ENCODE assay signal across 8 cellular contexts in genomic region chr20:49045440-49046086, GRCh38. TPM values are rescaled to one million over a fixed set of nuclear protein-coding genes. Genes with fewer than 3 reads are reported as not detected.
A peak's percentile ranks its signal among the peaks of the same experiment; 100 is the strongest.
DNase-seq lines count a peak whose midpoint lies in the region; ATAC-seq, FAIRE-seq and TF ChIP-seq lines count a peak whose summit lies in the region.

No MANE protein-coding gene starts in this region.

- peaks cover 21 to 43% (median 32%) of the 10 kb centered on the region in 4 donors for H3K4me1 Mint-ChIP-seq in CD4-positive, alpha-beta memory T cell
- peaks cover 31% of the 10 kb centered on the region for H3K4me1 Mint-ChIP-seq in nephron progenitor cell

- H3K27ac Mint-ChIP-seq in CD4-positive, alpha-beta memory T cell: peak overlapping the region; percentile 98 to 99 (median 99)
- H3K27ac Mint-ChIP-seq in nephron progenitor cell: peak overlapping the region; percentile 99

- peak in 1 of 5 donors; percentile 53 for DNase-seq in CD4-positive, alpha-beta memory T cell
- DNase-seq in T-helper 2 cell (peak in 3 of 5 experiments; percentile 1 to 61 (median 9)), esophagus muscularis mucosa (ENCODE audit: extremely low spot score) (no peak), nephron progenitor cell (peak; percentile 14), SHP77 treated with DMSO at 0.1 percent for 48 hours (lab: John Stamatoyannopoulos, UW) (no peak), D721Med (ENCODE audit: insufficient read length, low spot score) (no peak)

- POLR2A ChIA-PET in CD4-positive, alpha-beta memory T cell (lab: Charles Lee; ENCODE audit: partially characterized antibody): interaction anchor here (1.0 to 2.7 kb wide), 10 partner anchors 8 to 1689 kb away, joined by 3 to 28 read pairs (median 6); partner anchors contain the start of genes ARFGEF2, DDX27, ZMYND8 and ZNFX1
- POLR2A ChIA-PET in HEK293 (lab: Yijun Ruan, JAX): interaction anchor here (0.5 to 2.0 kb wide), 8 partner anchors 8 to 172 kb away, joined by 3 to 22 read pairs (median 4); no protein-coding TSS in a partner anchor

- no peaks in the 10 kb centered on the region for H3K9me3 ChIP-seq in CD4-positive, alpha-beta memory T cell (ENCODE audit: control insufficient read depth in 1 of 2, low read length in 2 of 2)
- H3K9me3 ChIP-seq in HEK293 (ENCODE audit: control insufficient read depth, insufficient read depth, low read depth, low read length) (no peaks in the 10 kb centered on the region), esophagus muscularis mucosa (no peaks in the 10 kb centered on the region)

- no peak for FAIRE-seq in D721Med (lab: Jason Lieb, UNC)

- ATAC-seq in GM18505 (IDR thresholded peaks at IDR 0.05; ENCODE audit: unreplicated experiment): no peak

- H3K4me1 ChIP-seq in CD4-positive, alpha-beta memory T cell (ENCODE audit: insufficient read depth, low read length): peaks cover 40% of the 10 kb centered on the region
- H3K4me1 ChIP-seq in HEK293 (ENCODE audit: control insufficient read depth, insufficient read depth, low read length) (no peaks in the 10 kb centered on the region; the same call in 1 of the 2 replicates), esophagus muscularis mucosa (peaks cover 16 to 30% (median 24%) of the 10 kb centered on the region in 4 donors)

- no peaks in the 10 kb centered on the region for H3K9me3 Mint-ChIP-seq in CD4-positive, alpha-beta memory T cell
- H3K9me3 Mint-ChIP-seq in nephron progenitor cell: peaks cover 14% of the 10 kb centered on the region

- no peak for TF ChIP-seq POLR2A in esophagus muscularis mucosa (IDR thresholded peaks at IDR 0.05; ENCODE audit: low read depth)
- TF ChIP-seq POLR2A in GM18505 (IDR thresholded peaks at IDR 0.05; ENCODE audit: borderline replicate concordance, extremely low read depth, insufficient read depth, insufficient read length): no peak

- peaks cover 5 to 18% of the 10 kb centered on the region in 2 donors for H3K36me3 Mint-ChIP-seq in CD4-positive, alpha-beta memory T cell
- H3K36me3 Mint-ChIP-seq in nephron progenitor cell (ENCODE audit: low read depth): peaks cover 22% of the 10 kb centered on the region

- WGBS in esophagus muscularis mucosa: 13% methylated on average over 8 of the region's 12 CpGs

- intact Hi-C loops in CD4-positive, alpha-beta memory T cell (cut with micrococcal nuclease): loop anchor here (1.0 to 10.0 kb wide), 7 partner anchors 124 to 1541 kb away; partner anchors contain the start of genes ARFGEF2, DDX27, NCOA3 and PREX1
- intact Hi-C loops in esophagus muscularis mucosa (cut with DNase I): loop anchor here (2.0 kb wide), 1 partner anchor 17 kb away; no protein-coding TSS in a partner anchor

- CTCF ChIA-PET in CD4-positive, alpha-beta memory T cell (lab: Charles Lee; ENCODE audit: partially characterized antibody): interaction anchor here (0.6 to 1.2 kb wide), 2 partner anchors 9 to 13 kb away, joined by 3 to 4 read pairs; no protein-coding TSS in a partner anchor
- CTCF ChIA-PET in HEK293 (lab: Yijun Ruan, JAX): interaction anchor here (0.7 to 0.9 kb wide), 2 partner anchors 60 to 172 kb away, joined by 3 read pairs; no protein-coding TSS in a partner anchor

- no peak for TF ChIP-seq EP300 in esophagus muscularis mucosa (IDR thresholded peaks at IDR 0.05)

- no peaks in the 10 kb centered on the region for H3K27me3 ChIP-seq in CD4-positive, alpha-beta memory T cell (ENCODE audit: insufficient read depth, low read length)
- no peaks in the 10 kb centered on the region for H3K27me3 ChIP-seq in esophagus muscularis mucosa

- peak overlapping the region; percentile 87 for H3K27ac ChIP-seq in CD4-positive, alpha-beta memory T cell (ENCODE audit: low read depth, low read length)
- H3K27ac ChIP-seq in HEK293 (ENCODE audit: extremely low read depth, low read depth, low read length) (no peak overlapping the region), esophagus muscularis mucosa (replicated peaks in 1 of 4) (peak overlapping the region; percentile 92 to 100 (median 96))

- no peaks in the 10 kb centered on the region for H3K36me3 ChIP-seq in CD4-positive, alpha-beta memory T cell (ENCODE audit: insufficient read depth, low read length)
- peaks cover 8 to 28% of the 10 kb centered on the region in 2 experiments; a peak in 2 of 3 replicates for H3K36me3 ChIP-seq in HEK293 (ENCODE audit: control insufficient read depth in 2 of 2, insufficient read depth in 1 of 2, low read length in 2 of 2)
- H3K36me3 ChIP-seq in esophagus muscularis mucosa: no peaks in the 10 kb centered on the region

- H3K4me3 ChIP-seq in CD4-positive, alpha-beta memory T cell (ENCODE audit: low read length in 2 of 2): peak overlapping the region; percentile 99 to 100
- H3K4me3 ChIP-seq in HEK293 (ENCODE audit: low read depth, low read length) (peak overlapping the region; percentile 34), esophagus muscularis mucosa (peak overlapping the region; percentile 88 to 100 (median 92))

- peak overlapping the region; percentile 97 to 99 (median 98) for H3K4me3 Mint-ChIP-seq in CD4-positive, alpha-beta memory T cell
- peak overlapping the region; percentile 98 for H3K4me3 Mint-ChIP-seq in nephron progenitor cell

- TF ChIP-seq CTCF in HEK293 (tag by site-specific recombination; IDR thresholded peaks at IDR 0.05) (no peak), esophagus muscularis mucosa (IDR thresholded peaks at IDR 0.05) (no peak), nephron progenitor cell (IDR thresholded peaks at IDR 0.05) (no peak), D721Med (IDR thresholded peaks at IDR 0.05; ENCODE audit: insufficient read depth, missing control alignments) (no peak)

- no peaks in the 10 kb centered on the region for H3K27me3 Mint-ChIP-seq in CD4-positive, alpha-beta memory T cell
- no peaks in the 10 kb centered on the region for H3K27me3 Mint-ChIP-seq in nephron progenitor cell (ENCODE audit: low read depth, poor library complexity)

TF ChIP-seq in HEK293, 187 proteins besides CTCF, POLR2A, EP300 and RAD21 (continues in another document):
- TF ChIP-seq ZNF157 (tag by site-specific recombination; IDR thresholded peaks at IDR 0.05) (no peak), ZNF133 (tag by site-specific recombination; IDR thresholded peaks at IDR 0.05) (no peak), ZNF302 (tag by site-specific recombination; IDR thresholded peaks at IDR 0.05; ENCODE audit: low read depth) (no peak), TRIM28 (IDR thresholded peaks at IDR 0.05; ENCODE audit: borderline replicate concordance, low read length) (no peak), HIC1 (tag by site-specific recombination; IDR thresholded peaks at IDR 0.05) (peak; percentile 47; the same call in 1 of the 2 replicates), ZBTB10 (tag by site-specific recombination; IDR thresholded peaks at IDR 0.05) (0 out of 2 replicates have a peak, but pooled peaks have one; percentile 23), ZNF843 (tag by site-specific recombination; IDR thresholded peaks at IDR 0.05) (no peak), ZNF248 (tag by site-specific recombination; IDR thresholded peaks at IDR 0.05) (no peak), ZNF777 (tag by site-specific recombination; IDR thresholded peaks at IDR 0.05; ENCODE audit: borderline replicate concordance) (no peak), ZNF600 (tag by site-specific recombination; IDR thresholded peaks at IDR 0.05) (peak; percentile 83), ZBTB6 (tag by site-specific recombination; IDR thresholded peaks at IDR 0.05) (no peak)

RNA-seq across cellular contexts. Expression of gene CSE1L, which starts 0.5 kb away (rescaled TPM):
- total RNA-seq in CD4-positive, alpha-beta memory T cell: 10 to 100 TPM; 44.5 to 45.8 TPM
- polyA plus RNA-seq in CD4-positive, alpha-beta memory T cell: 10 to 100 TPM; 24.1 to 37.3 TPM
- total RNA-seq in esophagus muscularis mucosa: 10 to 100 TPM; 33.8 to 41.3 (median 39.2) TPM

Comparison
In these comparisons a context has a peak if more than half of its experiments do, and no peak if none do; other contexts are left out.
1. DNase-seq: peak in T-helper 2 cell (3 of 5) and nephron progenitor cell (single experiment); none in esophagus muscularis mucosa (single experiment), SHP77 treated with DMSO at 0.1 percent for 48 hours (single experiment) and D721Med (single experiment).
2. H3K4me3 ChIP-seq: peak in every context shown above with its lines; median percentile 100 in CD4-positive, alpha-beta memory T cell; 92 in esophagus muscularis mucosa; 34 in HEK293.